15 cellular contexts compared by ENCODE assay signal in the genomic region with DNA sequence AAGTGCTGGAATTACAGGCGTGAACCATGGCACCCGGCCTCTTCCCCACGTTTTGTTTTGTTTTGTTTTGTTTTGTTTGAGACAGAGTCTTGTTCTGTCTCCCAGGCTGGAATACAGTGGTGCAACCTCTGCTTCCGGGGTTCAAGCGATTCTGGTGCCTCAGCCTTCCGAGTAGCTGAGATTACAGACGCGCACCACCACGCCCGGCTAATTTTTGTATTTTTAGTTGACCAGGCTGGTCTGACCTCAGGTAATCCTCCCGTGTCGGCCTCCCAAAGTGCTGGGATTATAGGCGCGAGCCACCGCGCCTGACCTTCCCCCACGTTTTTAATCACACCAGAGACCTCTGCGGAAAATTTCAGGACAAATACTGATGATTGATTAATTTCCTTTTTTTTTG. TPM values are rescaled to one million over a fixed set of nuclear protein-coding genes. Genes with fewer than 3 reads are reported as not detected.
DNase-seq lines count a peak whose midpoint lies in the region; ATAC-seq and TF ChIP-seq lines count a peak whose summit lies in the region.
"Had no signal": no experiment of that assay in that cellular context is flagged by ENCODE, and none has a peak within 500 bp of the region (broad histone marks: within the 10 kb centered on the region; RNA-seq: fewer than 3 reads in every experiment).

No MANE protein-coding gene starts in this region.

- no peaks in the 10 kb centered on the region for H3K9me3 Mint-ChIP-seq in activated naive CD4-positive, alpha-beta T cell treated with anti-CD3 and anti-CD28 coated beads, Interleukin-2, amount 50 U/mL, for 24 hours
- no peaks in the 10 kb centered on the region for H3K9me3 Mint-ChIP-seq in effector memory CD8-positive, alpha-beta T cell
- H3K9me3 Mint-ChIP-seq in stimulated activated effector memory CD8-positive, alpha-beta T cell treated with anti-CD3 and anti-CD28 coated beads, Interleukin-12 subunit alpha, Interleukin-12 subunit beta, amount 100 ng/mL, for 72 hours: no peaks in the 10 kb centered on the region

- BruUV-seq in PC-9 (replicated peaks; lab: Mats Ljungman, UMichigan): no TSS peak

- H3F3A ChIP-seq in PC-9 (ENCODE audit: insufficient read depth, low read depth): peaks cover 12% of the 10 kb centered on the region; the same call in 1 of the 2 replicates

- no peaks in the 10 kb centered on the region for H3K27me3 Mint-ChIP-seq in activated naive CD4-positive, alpha-beta T cell treated with anti-CD3 and anti-CD28 coated beads, Interleukin-2, amount 50 U/mL, for 24 hours
- H3K27me3 Mint-ChIP-seq in effector memory CD8-positive, alpha-beta T cell: no peaks in the 10 kb centered on the region

- H4K20me1 ChIP-seq in PC-9 (ENCODE audit: insufficient read depth): peaks cover 20% of the 10 kb centered on the region

- POLR2A ChIA-PET in PC-9 (lab: Charles Lee; ENCODE audit: unreplicated experiment): no interaction called here

- no peak overlapping the region for H3K27ac ChIP-seq in PC-9

- peaks cover 13% of the 10 kb centered on the region; the same call in 1 of the 2 replicates for H3K4me1 ChIP-seq in PC-9 (replicated peaks; ENCODE audit: insufficient read depth)

- H3K4me3 ChIP-seq in PC-9: no peak overlapping the region

- H3K4me3 Mint-ChIP-seq in activated naive CD4-positive, alpha-beta T cell treated with anti-CD3 and anti-CD28 coated beads, Interleukin-2, amount 50 U/mL, for 24 hours: peak overlapping the region; percentile 98
- H3K4me3 Mint-ChIP-seq in effector memory CD8-positive, alpha-beta T cell: peak overlapping the region; percentile 13 to 17
- peak overlapping the region; percentile 97 for H3K4me3 Mint-ChIP-seq in stimulated activated effector memory CD8-positive, alpha-beta T cell treated with anti-CD3 and anti-CD28 coated beads, Interleukin-12 subunit alpha, Interleukin-12 subunit beta, amount 100 ng/mL, for 72 hours

- no peak for ATAC-seq in effector memory CD8-positive, alpha-beta T cell (replicated peaks)
- ATAC-seq in stimulated activated effector memory CD8-positive, alpha-beta T cell treated with anti-CD3 and anti-CD28 coated beads, Interleukin-12 subunit alpha, Interleukin-12 subunit beta, amount 100 ng/mL, for 72 hours: no peak
- no peak for ATAC-seq in HG02884 (IDR thresholded peaks at IDR 0.05; ENCODE audit: unreplicated experiment)

- no peak for DNase-seq in activated naive CD4-positive, alpha-beta T cell treated with Interleukin-2 at 50 U/mL for 16 hours
- DNase-seq in PC-9 (no peak), GM19240 (ENCODE audit: insufficient read length, low spot score) (no peak)
- no peak for DNase-seq in effector memory CD8-positive, alpha-beta T cell
- no peak for DNase-seq in stimulated activated effector memory CD8-positive, alpha-beta T cell treated with anti-CD3 and anti-CD28 coated beads, Interleukin-12 subunit alpha, Interleukin-12 subunit beta, amount 100 ng/mL, for 72 hours (ENCODE audit: low spot score in 2 of 2)
- DNase-seq in effector CD4-positive, alpha-beta T cell: no peak
- DNase-seq: activated gamma-delta T cell treated with Interleukin-2 at 50 U/mL for 16 hours; AML-193; H7; IMR-90; NCI-H1694; NCI-H69; stimulated activated CD4-positive, alpha-beta T cell treated with anti-CD3 and anti-CD28 coated beads, Interleukin-4, amount 100 ng/mL, for 4 hours had no signal

- CTCF ChIA-PET in PC-9 (lab: Charles Lee): no interaction called here

- no peaks in the 10 kb centered on the region for H3K9me2 ChIP-seq in PC-9 (ENCODE audit: insufficient read depth)

- intact Hi-C loops in PC-9 (cut with micrococcal nuclease; ENCODE audit: unreplicated experiment): no loop called here

- peaks cover 56% of the 10 kb centered on the region for H3K4me1 Mint-ChIP-seq in activated naive CD4-positive, alpha-beta T cell treated with anti-CD3 and anti-CD28 coated beads, Interleukin-2, amount 50 U/mL, for 24 hours
- H3K4me1 Mint-ChIP-seq in effector memory CD8-positive, alpha-beta T cell (ENCODE audit: low read depth in 2 of 2): peaks cover 43 to 68% of the 10 kb centered on the region in 2 donors
- peaks cover 52% of the 10 kb centered on the region for H3K4me1 Mint-ChIP-seq in stimulated activated effector memory CD8-positive, alpha-beta T cell treated with anti-CD3 and anti-CD28 coated beads, Interleukin-12 subunit alpha, Interleukin-12 subunit beta, amount 100 ng/mL, for 72 hours

- no peaks in the 10 kb centered on the region for H3K27me3 ChIP-seq in PC-9 (ENCODE audit: insufficient read depth, low read depth)

- H3K4me2 ChIP-seq in PC-9: peak overlapping the region; percentile 90; the same call in 1 of the 2 replicates

- peaks cover 83% of the 10 kb centered on the region for H3K79me2 ChIP-seq in PC-9 (ENCODE audit: low read depth)

- peaks cover 10% of the 10 kb centered on the region for H3K36me3 ChIP-seq in PC-9 (ENCODE audit: low read depth)

- H3K27ac Mint-ChIP-seq in activated naive CD4-positive, alpha-beta T cell treated with anti-CD3 and anti-CD28 coated beads, Interleukin-2, amount 50 U/mL, for 24 hours: peak overlapping the region; percentile 59
- no peak overlapping the region for H3K27ac Mint-ChIP-seq in effector memory CD8-positive, alpha-beta T cell
- peak overlapping the region; percentile 26 for H3K27ac Mint-ChIP-seq in stimulated activated effector memory CD8-positive, alpha-beta T cell treated with anti-CD3 and anti-CD28 coated beads, Interleukin-12 subunit alpha, Interleukin-12 subunit beta, amount 100 ng/mL, for 72 hours

- peaks cover 34% of the 10 kb centered on the region for H3K36me3 Mint-ChIP-seq in activated naive CD4-positive, alpha-beta T cell treated with anti-CD3 and anti-CD28 coated beads, Interleukin-2, amount 50 U/mL, for 24 hours
- peaks cover 58% of the 10 kb centered on the region for H3K36me3 Mint-ChIP-seq in effector memory CD8-positive, alpha-beta T cell (ENCODE audit: insufficient read depth)
- peaks cover 95% of the 10 kb centered on the region for H3K36me3 Mint-ChIP-seq in stimulated activated effector memory CD8-positive, alpha-beta T cell treated with anti-CD3 and anti-CD28 coated beads, Interleukin-12 subunit alpha, Interleukin-12 subunit beta, amount 100 ng/mL, for 72 hours

- TF ChIP-seq CTCF in PC-9 (conservative IDR thresholded peaks at IDR 0.05): no peak

- H2AFZ ChIP-seq in PC-9: no peak overlapping the region

- H3K9me3 ChIP-seq in PC-9 (ENCODE audit: insufficient read depth, low read depth): no peaks in the 10 kb centered on the region

RNA-seq across cellular contexts. Expression of a gene that starts 2.2 kb away (rescaled TPM):
- total RNA-seq in PC-9 (2021): 19.8 and 22.3 TPM in 2 replicates

RNA-seq across cellular contexts. Expression of a gene that starts 2.3 kb away (rescaled TPM):
- 179 and 193 TPM in 2 replicates for total RNA-seq in PC-9 (2021)

RNA-seq across cellular contexts. Expression of a gene that starts 58.8 kb away (rescaled TPM):
- 165 and 221 TPM in 2 replicates for total RNA-seq in PC-9 (2021)

Comparison
In these comparisons a context has a peak if more than half of its experiments do, and no peak if none do; other contexts are left out.
1. H3K27ac Mint-ChIP-seq: peak in activated naive CD4-positive, alpha-beta T cell treated with anti-CD3 and anti-CD28 coated beads, Interleukin-2, amount 50 U/mL, for 24 hours (single experiment) and stimulated activated effector memory CD8-positive, alpha-beta T cell treated with anti-CD3 and anti-CD28 coated beads, Interleukin-12 subunit alpha, Interleukin-12 subunit beta, amount 100 ng/mL, for 72 hours (single experiment); none in effector memory CD8-positive, alpha-beta T cell (0 of 2).
2. H3K4me3 Mint-ChIP-seq: peak in every context shown above with its lines; median percentile 98 in activated naive CD4-positive, alpha-beta T cell treated with anti-CD3 and anti-CD28 coated beads, Interleukin-2, amount 50 U/mL, for 24 hours; 97 in stimulated activated effector memory CD8-positive, alpha-beta T cell treated with anti-CD3 and anti-CD28 coated beads, Interleukin-12 subunit alpha, Interleukin-12 subunit beta, amount 100 ng/mL, for 72 hours; 15 in effector memory CD8-positive, alpha-beta T cell.